ENCODE assay signal across 8 cellular contexts in the genomic region with DNA sequence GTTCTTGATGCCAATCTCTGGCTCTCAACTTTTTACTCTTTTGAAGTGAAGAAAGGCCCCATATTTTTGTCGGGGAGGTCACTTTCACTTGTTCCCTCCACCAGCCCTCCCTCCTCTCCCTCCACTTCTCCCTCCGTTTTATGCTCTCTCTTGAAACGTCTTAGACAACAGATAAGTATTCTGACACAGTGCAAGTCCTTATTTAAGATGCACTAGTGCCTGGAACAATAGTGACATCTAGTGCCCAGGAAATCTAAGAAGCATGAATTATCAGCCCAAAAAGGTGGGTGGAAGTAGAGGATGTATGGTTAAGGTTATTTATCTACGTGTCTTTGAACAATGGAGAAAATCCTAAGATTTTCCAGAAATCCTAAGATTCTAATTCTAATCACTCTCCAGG. TPM values are rescaled to one million over a fixed set of nuclear protein-coding genes. Genes with fewer than 3 reads are reported as not detected.
DNase-seq lines count a peak whose midpoint lies in the region; ATAC-seq, FAIRE-seq and TF ChIP-seq lines count a peak whose summit lies in the region.

No MANE protein-coding gene starts in this region.

- peak in 3 of 4 donors; percentile 46 to 80 (median 67) for ATAC-seq in pancreas
- no peak for ATAC-seq in GM19395 (IDR thresholded peaks at IDR 0.05; ENCODE audit: unreplicated experiment)

- H3K27me3 ChIP-seq in pancreas = no peaks in the 10 kb centered on the region

- 33 to 39% methylated on average over 4 of the region's 4 CpGs for WGBS in pancreas, 2 donors

- H3K36me3 ChIP-seq in pancreas = peaks cover 0 to 16% (median 15%) of the 10 kb centered on the region in 3 donors

- H3K9me3 ChIP-seq in pancreas = no peaks in the 10 kb centered on the region

- H3K27ac ChIP-seq in pancreas = no peak overlapping the region

- intact Hi-C loops in pancreas (cut with DNase I) = no loop called here

- TF ChIP-seq CTCF in fibroblast of villous mesenchyme (IDR thresholded peaks at IDR 0.05; ENCODE audit: insufficient read depth, low read depth, low read length) = peak; percentile 73
- no peak for TF ChIP-seq CTCF in pancreas (IDR thresholded peaks at IDR 0.05)

- H3K4me1 ChIP-seq in pancreas = peaks cover 4 to 16% (median 14%) of the 10 kb centered on the region in 3 donors

- peak; percentile 18 for DNase-seq in NCI-H748 (lab: John Stamatoyannopoulos, UW; ENCODE audit: unreplicated experiment)
- no peak for DNase-seq in NCI-H748 treated with DMSO at 0.1 percent for 48 hours (lab: John Stamatoyannopoulos, UW)
- peak; percentile 31 for DNase-seq in HuH-7 (ENCODE audit: low spot score)
- peak; percentile 82 for DNase-seq in fibroblast of villous mesenchyme (ENCODE audit: low read depth)
- DNase-seq in pancreas = no peak
- no peak for DNase-seq in D341Med (ENCODE audit: low spot score)

- no peak overlapping the region for H3K4me3 ChIP-seq in fibroblast of villous mesenchyme (ENCODE audit: low read depth, low read length)
- no peak overlapping the region for H3K4me3 ChIP-seq in pancreas

- peak; percentile 75 for FAIRE-seq in TTC549 (lab: Jason Lieb, UNC)
- peak; percentile 37 for FAIRE-seq in pancreas (lab: Jason Lieb, UNC)

RNA-seq across cellular contexts. Expression of a gene that starts 17.9 kb away (rescaled TPM):
- 59.3 and 71.2 TPM in 2 replicates for total RNA-seq in fibroblast of villous mesenchyme
- 10 to 100 TPM; 27.9 to 39.2 (median 29.7) TPM for total RNA-seq in pancreas
- 10 to 100 TPM; 38.5 to 63.3 TPM for polyA plus RNA-seq in pancreas

RNA-seq across cellular contexts. Expression of a gene that starts 18.2 kb away (rescaled TPM):
- total RNA-seq in fibroblast of villous mesenchyme (51.2 and 64.8 TPM in 2 replicates), pancreas (10 to 100 TPM; 16.7 to 21.9 (median 19.2) TPM)
- polyA plus RNA-seq in pancreas = 10 to 100 TPM in 1 of 2 donors, 1 to 10 TPM in 1; 6.9 to 12.5 TPM

Comparison
In these comparisons a context has a peak if more than half of its experiments do, and no peak if none do; other contexts are left out.
1. DNase-seq: peak in NCI-H748 (single experiment), HuH-7 (single experiment) and fibroblast of villous mesenchyme (single experiment); none in NCI-H748 treated with DMSO at 0.1 percent for 48 hours (single experiment), pancreas (0 of 6) and D341Med (single experiment).